ENCODE assay signal across 16 cellular contexts in genomic region chr3:64494530-64494929, GRCh38.
DNase-seq lines count a peak whose midpoint lies in the region; TF ChIP-seq lines count a peak whose summit lies in the region.
"Had no signal": no experiment of that assay in that cellular context is flagged by ENCODE, and none has a peak within 500 bp of the region (broad histone marks: within the 10 kb centered on the region; RNA-seq: fewer than 3 reads in every experiment).

No MANE protein-coding gene starts in this region.

- H3K4me2 ChIP-seq in MM.1S (ENCODE audit: low read depth, low read length) = peak overlapping the region; percentile 22; the same call in 1 of the 2 replicates

- H3K9me2 ChIP-seq in MM.1S (replicated peaks; ENCODE audit: insufficient read depth, low read length) = no peaks in the 10 kb centered on the region

- H3K9me3 Mint-ChIP-seq in brain = no peaks in the 10 kb centered on the region

- no peaks in the 10 kb centered on the region for H3K36me3 ChIP-seq in MM.1S (replicated peaks; ENCODE audit: insufficient read depth, low read length)
- H3K36me3 ChIP-seq in mesodermal cell (ENCODE audit: control insufficient read depth, insufficient read depth, low read length) = no peaks in the 10 kb centered on the region
- H3K36me3 ChIP-seq: MG63 had no signal

- H3K4me3 ChIP-seq in MM.1S (ENCODE audit: low read length) (no peak overlapping the region), mesodermal cell (ENCODE audit: extremely low read depth, insufficient read depth, low read length, poor library complexity, severe bottlenecking) (no peak overlapping the region)
- H3K4me3 ChIP-seq: MG63 had no signal

- peaks cover 8% of the 10 kb centered on the region; the same call in 1 of the 2 replicates for H3F3A ChIP-seq in MM.1S (ENCODE audit: insufficient read depth, low read length)

- no peaks in the 10 kb centered on the region for H3K27me3 ChIP-seq in MM.1S (replicated peaks; ENCODE audit: insufficient read depth, low read length)
- H3K27me3 ChIP-seq: MG63 had no signal

- no peaks in the 10 kb centered on the region for H3K79me2 ChIP-seq in MM.1S (ENCODE audit: low read length)

- WGBS in mesodermal cell (ENCODE audit: insufficient coverage in 2 of 2), 2 experiments = 93 to 97% methylated on average over 2 of the region's 2 CpGs

- no peaks in the 10 kb centered on the region for H3K36me3 Mint-ChIP-seq in brain

- no peak overlapping the region for H3K4me3 Mint-ChIP-seq in brain

- in situ Hi-C loops in KBM-7 (cut with MboI; ENCODE audit: low pct_unique_long_range_greater_than_20kb, low sequenced_read_pairs) = loop anchor here (25.0 kb wide), 1 partner anchor 457 kb away; no protein-coding TSS in a partner anchor

- DNase-seq in DMS 273 (lab: John Stamatoyannopoulos, UW; ENCODE audit: unreplicated experiment) (peak; percentile 68), MM.1S (no peak), NCI-H128 (lab: John Stamatoyannopoulos, UW; ENCODE audit: unreplicated experiment) (no peak), KBM-7 (no peak)
- DNase-seq in activated CD8-positive, alpha-beta memory T cell treated with anti-CD3 and anti-CD28 coated beads for 24 hours = no peak
- DNase-seq: AML-193, COR-L47, Karpas-422, MG63, NCI-H1092 treated with DMSO at 0.1 percent for 48 hours, NCI-H1930, NCI-H2227 treated with DMSO at 0.1 percent for 48 hours, NCI-H526 treated with DMSO at 0.1 percent for 48 hours, SW 1271 had no signal

- peak overlapping the region; percentile 55; the same call in 1 of the 2 replicates for H2AFZ ChIP-seq in MM.1S (ENCODE audit: low read length)

- TF ChIP-seq CTCF in MM.1S (IDR thresholded peaks at IDR 0.05; ENCODE audit: low read length) = no peak
- TF ChIP-seq CTCF in brain (conservative IDR thresholded peaks at IDR 0.05) = no peak

- peaks cover 46% of the 10 kb centered on the region for H3K4me1 Mint-ChIP-seq in brain

- H4K20me1 ChIP-seq in MM.1S (ENCODE audit: insufficient read depth, low read length) = no peaks in the 10 kb centered on the region

- H3K9me3 ChIP-seq in MM.1S (replicated peaks; ENCODE audit: insufficient read depth, low read length) (no peaks in the 10 kb centered on the region), mesodermal cell (ENCODE audit: control insufficient read depth, low read length) (no peaks in the 10 kb centered on the region)
- H3K9me3 ChIP-seq: MG63 had no signal

- peak overlapping the region in 3 of 5 experiments; percentile 6 to 84 (median 22) for H3K27ac Mint-ChIP-seq in brain

- H3K27ac ChIP-seq in MM.1S (ENCODE audit: low read length) (no peak overlapping the region), mesodermal cell (ENCODE audit: low read depth, low read length, severe bottlenecking) (peak overlapping the region; percentile 45)

- H3K4me1 ChIP-seq in MM.1S (ENCODE audit: low read length) (peaks cover 17% of the 10 kb centered on the region), mesodermal cell (ENCODE audit: control insufficient read depth, insufficient read depth, low read length, poor library complexity, severe bottlenecking) (peaks cover 48% of the 10 kb centered on the region)

- no peak overlapping the region for H3K9ac ChIP-seq in MM.1S (ENCODE audit: low read length)

- H3K27me3 Mint-ChIP-seq in brain = peaks cover 9% of the 10 kb centered on the region
